Comparison of ENCODE assay signal across 12 cellular contexts in genomic region chr19:10975374-10976036, GRCh38. TPM values are rescaled to one million over a fixed set of nuclear protein-coding genes. Genes with fewer than 3 reads are reported as not detected.
DNase-seq lines count a peak whose midpoint lies in the region; ATAC-seq, FAIRE-seq and TF ChIP-seq lines count a peak whose summit lies in the region.
"Had no signal": no experiment of that assay in that cellular context is flagged by ENCODE, and none has a peak within 500 bp of the region (broad histone marks: within the 10 kb centered on the region; RNA-seq: fewer than 3 reads in every experiment).

No MANE protein-coding gene starts in this region.

- intact Hi-C loops in Right ventricle myocardium inferior (cut with DNase I), result loop anchor here (5.0 kb wide), 1 partner anchor 38 kb away; no protein-coding TSS in a partner anchor
- intact Hi-C loops in cardiac septum (cut with DNase I), result no loop called here

- FAIRE-seq in frontal cortex (lab: Jason Lieb, UNC), result no peak
- FAIRE-seq: GM12878 had no signal

- no peak for TF ChIP-seq CTCF in omental fat pad (IDR thresholded peaks at IDR 0.05)

- DNase-seq in Right ventricle myocardium inferior (ENCODE audit: missing footprints) (no peak), cardiac septum (ENCODE audit: low spot score) (no peak), foreskin melanocyte (peak; percentile 73), omental fat pad (ENCODE audit: low spot score) (no peak), NCI-H82 (lab: John Stamatoyannopoulos, UW) (no peak), frontal cortex (ENCODE audit: low spot score in 2 of 2) (no peak)
- DNase-seq: 8988T; activated naive CD8-positive, alpha-beta T cell treated with anti-CD3 and anti-CD28 coated beads, Interleukin-2, amount 50 U/mL, for 24 hours; WERI-Rb-1 had no signal

- ATAC-seq in Right ventricle myocardium inferior, result peak; percentile 67
- ATAC-seq in omental fat pad (ENCODE audit: low FRiP score), result peak; percentile 49
- no peak for ATAC-seq in GM21381 (IDR thresholded peaks at IDR 0.05; ENCODE audit: unreplicated experiment)
- no peak for ATAC-seq in HG03432 (IDR thresholded peaks at IDR 0.05; ENCODE audit: unreplicated experiment)
- ATAC-seq: activated naive CD8-positive, alpha-beta T cell treated with anti-CD3 and anti-CD28 coated beads, Interleukin-2, amount 50 U/mL, for 24 hours; GM12878 had no signal

RNA-seq across cellular contexts. Expression of gene SMARCA4, which starts 14.7 kb away (rescaled TPM):
- total RNA-seq in Right ventricle myocardium inferior (33.8 TPM), cardiac septum (52.2 TPM), omental fat pad (10 to 100 TPM; 42.4 to 89.9 (median 57.8) TPM), frontal cortex (85.2 TPM)

RNA-seq across cellular contexts. Expression of gene TIMM29, which starts 46.9 kb away (rescaled TPM):
- total RNA-seq in Right ventricle myocardium inferior (15.3 TPM), cardiac septum (14.1 TPM), omental fat pad (10 to 100 TPM; 14.7 to 22.1 (median 20.3) TPM), frontal cortex (41.6 TPM)

RNA-seq across cellular contexts. Expression of gene YIPF2, which starts 47.1 kb away (rescaled TPM):
- 15.2 TPM for total RNA-seq in Right ventricle myocardium inferior
- total RNA-seq in cardiac septum, result 20.8 TPM
- 10 to 100 TPM; 31.0 to 52.4 (median 39.1) TPM for total RNA-seq in omental fat pad
- 35.9 TPM for total RNA-seq in frontal cortex

Comparison
In these comparisons a context has a peak if more than half of its experiments do, and no peak if none do; other contexts are left out.
1. ATAC-seq: peak in Right ventricle myocardium inferior (single experiment) and omental fat pad (single experiment); none in GM21381 (single experiment) and HG03432 (single experiment).